Comparison of ENCODE assay signal across 6 cellular contexts in the genomic region with DNA sequence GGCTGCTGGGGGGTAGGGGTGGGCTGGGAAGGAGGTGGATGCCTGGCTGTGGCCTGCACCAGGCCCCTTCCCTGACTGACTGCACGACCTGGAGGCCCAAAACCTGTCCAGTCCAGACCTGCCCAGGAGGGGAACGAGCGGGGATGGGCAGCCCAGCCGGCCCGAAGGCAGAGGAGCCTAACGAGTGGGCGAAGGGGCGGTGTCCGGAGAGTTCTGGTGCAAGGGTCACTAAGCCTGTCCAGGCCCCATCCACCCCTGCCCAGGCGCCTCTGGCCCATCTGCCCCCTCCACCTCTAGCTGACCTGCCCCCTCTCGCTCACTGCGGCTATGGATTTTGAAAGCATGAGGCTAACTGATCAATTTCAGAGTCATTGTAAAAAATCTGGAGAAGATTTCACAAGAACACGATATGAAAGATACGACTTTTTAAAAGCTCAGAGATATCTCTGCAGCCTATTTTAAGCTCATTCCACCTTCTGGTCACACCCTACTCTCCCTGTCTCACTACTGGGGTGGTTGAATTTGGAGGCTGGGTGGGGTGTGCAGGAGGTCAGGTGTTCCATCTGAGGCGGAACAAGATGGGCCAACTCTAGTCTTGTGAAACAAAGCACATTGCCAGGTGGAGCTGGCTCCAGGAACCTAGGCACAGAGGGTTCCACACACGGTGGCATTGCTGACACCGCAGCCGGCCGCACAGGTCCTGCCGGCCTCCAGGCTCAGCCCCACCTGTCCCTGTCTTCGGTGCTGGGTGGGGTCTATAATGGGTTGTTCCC. TPM values are rescaled to one million over a fixed set of nuclear protein-coding genes. Genes with fewer than 3 reads are reported as not detected.
"Had no signal": no experiment of that assay in that cellular context is flagged by ENCODE, and none has a peak within 500 bp of the region (broad histone marks: within the 10 kb centered on the region; RNA-seq: fewer than 3 reads in every experiment).

No MANE protein-coding gene starts in this region.

RNA-seq across cellular contexts. Expression of a gene that starts 17.8 kb away (rescaled TPM):
- total RNA-seq: dermis microvascular lymphatic vessel endothelial cell, endothelial cell of umbilical vein, epithelial cell of proximal tubule, esophagus squamous epithelium, foreskin keratinocyte, gastrocnemius medialis had no signal
- polyA plus RNA-seq: endothelial cell of umbilical vein had no signal
